In genomic region chr6:20542927-20543602, GRCh38 we compare ENCODE assay signal across 10 cellular contexts. TPM values are rescaled to one million over a fixed set of nuclear protein-coding genes. Genes with fewer than 3 reads are reported as not detected.
A peak's percentile ranks its signal among the peaks of the same experiment; 100 is the strongest.
DNase-seq lines count a peak whose midpoint lies in the region; ATAC-seq, FAIRE-seq and TF ChIP-seq lines count a peak whose summit lies in the region.
"Had no signal": no experiment of that assay in that cellular context is flagged by ENCODE, and none has a peak within 500 bp of the region (broad histone marks: within the 10 kb centered on the region; RNA-seq: fewer than 3 reads in every experiment).

No MANE protein-coding gene starts in this region.

- H4K20me1 ChIP-seq in GM12878 (ENCODE audit: control insufficient read depth, insufficient read depth), result no peaks in the 10 kb centered on the region

- in situ Hi-C loops in GM12878 (cut with MboI), result no loop called here

- RAD21 ChIA-PET in GM12878 (lab: Charles Lee; ENCODE audit: unreplicated experiment), result no interaction called here

- intact Hi-C loops in GM12878 (cut with micrococcal nuclease; ENCODE audit: unreplicated experiment) (no loop called here), left ventricle myocardium inferior (cut with micrococcal nuclease) (no loop called here)

- WGBS in GM12878 (ENCODE audit: insufficient coverage, insufficient replicate concordance, low lambda C conversion rate, missing lambda C conversion rate), result 5% methylated on average over 2 of the region's 2 CpGs

- no peaks in the 10 kb centered on the region for H3K27me3 ChIP-seq in GM12878 (replicated peaks in 1 of 2; ENCODE audit: control insufficient read depth in 2 of 2, insufficient read depth in 2 of 2, low read length in 1 of 2)
- H3K27me3 ChIP-seq in left ventricle myocardium inferior (ENCODE audit: low read depth), result no peaks in the 10 kb centered on the region

- peaks cover 2 to 6% of the 10 kb centered on the region in 2 experiments; a peak in 3 of 4 replicates for H3K36me3 ChIP-seq in GM12878 (ENCODE audit: control insufficient read depth in 2 of 2, insufficient read depth in 2 of 2, low read length in 1 of 2)
- peaks cover 33% of the 10 kb centered on the region for H3K36me3 ChIP-seq in left ventricle myocardium inferior

- H3K36me3 Mint-ChIP-seq in progenitor cell of endocrine pancreas (ENCODE audit: insufficient read depth), result peaks cover 32% of the 10 kb centered on the region

- H3K9me3 ChIP-seq in GM12878 (replicated peaks; ENCODE audit: control insufficient read depth, insufficient read depth, low read length) (peaks cover 3% of the 10 kb centered on the region; the same call in 2 of the 3 replicates), left ventricle myocardium inferior (replicated peaks) (no peaks in the 10 kb centered on the region)

- peak; percentile 96 for ATAC-seq in GM12878

- H3K9ac ChIP-seq in GM12878 (ENCODE audit: control insufficient read depth, insufficient read depth, low read length), result no peak overlapping the region

- H3K27ac Mint-ChIP-seq in progenitor cell of endocrine pancreas, result no peak overlapping the region

- H3K27ac ChIP-seq in GM12878 (ENCODE audit: control insufficient read depth, insufficient read depth) (peak overlapping the region; percentile 59), left ventricle myocardium inferior (replicated peaks) (no peak overlapping the region)
- H3K27ac ChIP-seq: skin epidermis had no signal

- CTCF ChIA-PET in GM12878 (lab: Yijun Ruan, JAX), result interaction anchor here (1.8 kb wide), 1 partner anchor 139 kb away, joined by 6 read pairs; no protein-coding TSS in a partner anchor

- no peak overlapping the region for H3K4me3 Mint-ChIP-seq in progenitor cell of endocrine pancreas (ENCODE audit: low read depth)

- SMC1A ChIA-PET in GM12878 (lab: Charles Lee; ENCODE audit: uncharacterized antibody, unreplicated experiment), result interaction anchor here (1.0 to 2.2 kb wide), 2 partner anchors 21 to 223 kb away, joined by 4 to 5 read pairs; no protein-coding TSS in a partner anchor

- peak overlapping the region; percentile 60 for H3K4me2 ChIP-seq in GM12878 (ENCODE audit: control insufficient read depth, insufficient read depth)

- H2AFZ ChIP-seq in GM12878 (ENCODE audit: control insufficient read depth, low read depth, low read length), result no peak overlapping the region

- H3K4me1 ChIP-seq in GM12878 (ENCODE audit: control insufficient read depth, insufficient read depth, low read length), result peaks cover 16% of the 10 kb centered on the region; the same call in 1 of the 2 replicates
- H3K4me1 ChIP-seq in left ventricle myocardium inferior, result peaks cover 8% of the 10 kb centered on the region

- FAIRE-seq in GM12878 (lab: Jason Lieb, UNC), result peak; percentile 95
- FAIRE-seq: A204.1 had no signal

- no peaks in the 10 kb centered on the region for H3K27me3 Mint-ChIP-seq in progenitor cell of endocrine pancreas

- H3K4me3 ChIP-seq in HFF-Myc (replicated peaks; ENCODE audit: low read depth, low read length), result no peak overlapping the region
- H3K4me3 ChIP-seq in GM12878, result no peak overlapping the region
- no peak overlapping the region for H3K4me3 ChIP-seq in left ventricle myocardium inferior
- H3K4me3 ChIP-seq: skin epidermis had no signal

- BruUV-seq in GM12878 (replicated peaks; lab: Mats Ljungman, UMichigan), result no TSS peak

- TF ChIP-seq POLR2A in GM12878 (IDR thresholded peaks at IDR 0.05; ENCODE audit: low read depth, low read length), result no peak

- TF ChIP-seq CTCF in HFF-Myc (IDR thresholded peaks at IDR 0.05; ENCODE audit: low read depth, low read length, missing control alignments) (no peak), GM12878 (IDR thresholded peaks at IDR 0.05 in 2 of 3, conservative IDR thresholded peaks at IDR 0.05 in 1 of 3; ENCODE audit: control insufficient read depth in 2 of 3, extremely low read depth in 1 of 3, insufficient read depth in 1 of 3, low read depth in 3 of 3, low read length in 3 of 3) (no peak), progenitor cell of endocrine pancreas (IDR thresholded peaks at IDR 0.05; ENCODE audit: unreplicated experiment) (no peak), left ventricle myocardium inferior (IDR thresholded peaks at IDR 0.05; ENCODE audit: borderline replicate concordance) (no peak)

- peaks cover 14% of the 10 kb centered on the region for H3K79me2 ChIP-seq in GM12878 (ENCODE audit: control insufficient read depth, insufficient read depth, low read length)

- no peak for TF ChIP-seq RAD21 in GM12878 (IDR thresholded peaks at IDR 0.05; ENCODE audit: insufficient read depth, low read depth, low read length)

- peaks cover 1% of the 10 kb centered on the region for H3K4me1 Mint-ChIP-seq in progenitor cell of endocrine pancreas (ENCODE audit: low read depth)

- POLR2A ChIA-PET in GM12878 (lab: Charles Lee), result interaction anchor here (1.3 kb wide), 1 partner anchor 721 kb away, joined by 3 read pairs; no protein-coding TSS in a partner anchor

- peak; percentile 93 to 96 for TF ChIP-seq EP300 in GM12878 (IDR thresholded peaks at IDR 0.05; ENCODE audit: borderline replicate concordance in 1 of 2, control insufficient read depth in 1 of 2, low read depth in 2 of 2, low read length in 2 of 2)

- H3K9me3 Mint-ChIP-seq in progenitor cell of endocrine pancreas (ENCODE audit: low read depth), result peaks cover 9% of the 10 kb centered on the region

- DNase-seq in NCI-H146 (lab: John Stamatoyannopoulos, UW) (peak; percentile 43), NCI-H146 treated with DMSO at 0.1 percent for 48 hours (lab: John Stamatoyannopoulos, UW; ENCODE audit: unreplicated experiment) (no peak), HFF-Myc (ENCODE audit: extremely low read depth, low read depth) (peak; percentile 57), NCI-H1048 (lab: John Stamatoyannopoulos, UW) (peak; percentile 80), GM12878 (ENCODE audit: low read depth, low spot score) (peak; percentile 85), progenitor cell of endocrine pancreas (ENCODE audit: low spot score, unreplicated experiment) (no peak), AML-193 (lab: John Stamatoyannopoulos, UW) (no peak), left ventricle myocardium inferior (no peak)

TF ChIP-seq in GM12878, 131 proteins besides CTCF, POLR2A, EP300 and RAD21 (continues in another document):
- no peak for TF ChIP-seq ZZZ3 (IDR thresholded peaks at IDR 0.05; ENCODE audit: control insufficient read depth, insufficient read length, low read depth)
- peak; percentile 33; the same call in 1 of the 2 replicates for TF ChIP-seq ZNF687 (IDR thresholded peaks at IDR 0.05)
- TF ChIP-seq PML (IDR thresholded peaks at IDR 0.05; ENCODE audit: low read length), result peak; percentile 30; the same call in 1 of the 2 replicates

RNA-seq across cellular contexts. Expression of gene CDKAL1, which starts 8.8 kb away (rescaled TPM):
- 80.1 and 86.1 TPM in 2 replicates for total RNA-seq in GM12878 (2013; cell fraction: nucleolus; rRNA removed)
- total RNA-seq in GM12878 (2014; rRNA removed) (22.1 and 25.5 TPM in 2 replicates), GM12878 (2014; rRNA removed; fragmentation: Illumina TruSeq; extraction: Trizol) (26.7 and 26.9 TPM in 2 replicates), GM12878 (2021) (16.8 and 18.5 TPM in 2 replicates), progenitor cell of endocrine pancreas (33.2 and 34.3 TPM in 2 replicates), left ventricle myocardium inferior (9.1 TPM)
- polyA plus RNA-seq in GM12878 (2011; ENCODE audit: low read depth), result 7.5 TPM
- polyA plus RNA-seq in GM12878 (2011; rRNA removed) (16.1 and 16.7 TPM in 2 replicates), GM12878 (2014; fragmentation: Illumina TruSeq; extraction: Trizol) (15.5 and 18.2 TPM in 2 replicates), GM12878 (2014; fragmentation: Nextera tagmentation; extraction: Ambion mirVana) (10 to 100 TPM; 10.7 to 10.9 TPM), GM12878 (2014; rRNA removed) (10.9 and 11.4 TPM in 2 replicates), GM12878 (2016; fragmentation: Nextera tagmentation; extraction: Ambion mirVana) (10 to 100 TPM; 21.4 to 24.0 TPM)
- 7.7 and 8.5 TPM in 2 replicates for polyA plus RNA-seq in GM12878 (2011; cell fraction: cytosol; rRNA removed)
- 7.7 and 8.9 TPM in 2 replicates for polyA plus RNA-seq in GM12878 (2011; cell fraction: nucleus; rRNA removed)
- 9.3 and 9.4 TPM in 2 replicates for polyA plus RNA-seq in GM12878 (2012)
- 15.7 and 19.9 TPM in 2 replicates for polyA minus RNA-seq in GM12878 (2011; rRNA and poly(A)+ RNA removed)
- 8.4 and 13.2 TPM in 2 replicates for polyA minus RNA-seq in GM12878 (2011; cell fraction: cytosol; rRNA and poly(A)+ RNA removed)
- polyA minus RNA-seq in GM12878 (2011; cell fraction: nucleus; rRNA and poly(A)+ RNA removed), result 18.5 and 28.2 TPM in 2 replicates

Comparison
In these comparisons a context has a peak if more than half of its experiments do, and no peak if none do; other contexts are left out.
1. DNase-seq: peak in NCI-H146 (single experiment), HFF-Myc (single experiment), NCI-H1048 (single experiment) and GM12878 (single experiment); none in NCI-H146 treated with DMSO at 0.1 percent for 48 hours (single experiment), progenitor cell of endocrine pancreas (single experiment), AML-193 (0 of 2) and left ventricle myocardium inferior (single experiment).